ENCODE assay signal across 1 cellular context in genomic region chr9:125749951-125750655, GRCh38.
A peak's percentile ranks its signal among the peaks of the same experiment; 100 is the strongest.
TF ChIP-seq lines count a peak whose summit lies in the region.

No MANE protein-coding gene starts in this region.

TF ChIP-seq in K562, 482 proteins besides CTCF, POLR2A, EP300 and RAD21:
- TF ChIP-seq, protein P1, sequence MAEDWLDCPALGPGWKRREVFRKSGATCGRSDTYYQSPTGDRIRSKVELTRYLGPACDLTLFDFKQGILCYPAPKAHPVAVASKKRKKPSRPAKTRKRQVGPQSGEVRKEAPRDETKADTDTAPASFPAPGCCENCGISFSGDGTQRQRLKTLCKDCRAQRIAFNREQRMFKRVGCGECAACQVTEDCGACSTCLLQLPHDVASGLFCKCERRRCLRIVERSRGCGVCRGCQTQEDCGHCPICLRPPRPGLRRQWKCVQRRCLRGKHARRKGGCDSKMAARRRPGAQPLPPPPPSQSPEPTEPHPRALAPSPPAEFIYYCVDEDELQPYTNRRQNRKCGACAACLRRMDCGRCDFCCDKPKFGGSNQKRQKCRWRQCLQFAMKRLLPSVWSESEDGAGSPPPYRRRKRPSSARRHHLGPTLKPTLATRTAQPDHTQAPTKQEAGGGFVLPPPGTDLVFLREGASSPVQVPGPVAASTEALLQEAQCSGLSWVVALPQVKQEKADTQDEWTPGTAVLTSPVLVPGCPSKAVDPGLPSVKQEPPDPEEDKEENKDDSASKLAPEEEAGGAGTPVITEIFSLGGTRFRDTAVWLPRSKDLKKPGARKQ (CRISPR knock-in tag; IDR thresholded peaks at IDR 0.05), result no peak
- TF ChIP-seq CBX2 (IDR thresholded peaks at IDR 0.05; ENCODE audit: insufficient read depth, low read length, poor library complexity, severe bottlenecking) (peak; percentile 82), ZNF239 (CRISPR knock-in tag; IDR thresholded peaks at IDR 0.05) (no peak)
